ENCODE assay signal across 28 cellular contexts in genomic region chr1:110218739-110219138, GRCh38. TPM values are rescaled to one million over a fixed set of nuclear protein-coding genes. Genes with fewer than 3 reads are reported as not detected.
A peak's percentile ranks its signal among the peaks of the same experiment; 100 is the strongest.
DNase-seq lines count a peak whose midpoint lies in the region; ATAC-seq, FAIRE-seq and TF ChIP-seq lines count a peak whose summit lies in the region.
"Had no signal": no experiment of that assay in that cellular context is flagged by ENCODE, and none has a peak within 500 bp of the region (broad histone marks: within the 10 kb centered on the region; RNA-seq: fewer than 3 reads in every experiment).

No MANE protein-coding gene starts in this region.

- no peaks in the 10 kb centered on the region for H3K4me1 ChIP-seq in A549
- H3K4me1 ChIP-seq in HEK293 (ENCODE audit: control insufficient read depth, insufficient read depth, low read length) = peaks cover 4% of the 10 kb centered on the region
- H3K4me1 ChIP-seq in liver (ENCODE audit: control insufficient read depth in 4 of 4, insufficient read depth in 4 of 4, low read length in 3 of 4) = peaks cover 0 to 3% (median under 1%) of the 10 kb centered on the region in 4 donors
- H3K4me1 ChIP-seq: colonic mucosa had no signal

- CTCF ChIA-PET in A549 (lab: Yijun Ruan, JAX) = interaction anchor here (1.4 to 2.6 kb wide), 4 partner anchors 10 to 94 kb away, joined by 3 to 18 read pairs (median 5); no protein-coding TSS in a partner anchor
- CTCF ChIA-PET in HEK293 (lab: Yijun Ruan, JAX) = interaction anchor here (0.7 to 2.6 kb wide), 3 partner anchors 11 to 94 kb away, joined by 3 to 11 read pairs (median 10); no protein-coding TSS in a partner anchor

- H3K27me3 Mint-ChIP-seq in naive thymus-derived CD8-positive, alpha-beta T cell = no peaks in the 10 kb centered on the region
- H3K27me3 Mint-ChIP-seq: activated T-cell treated with anti-CD3 and anti-CD28 coated beads, Interleukin-2, amount 50 U/mL, for 24 hours; B cell; natural killer cell treated with Interleukin-12 subunit alpha and Interleukin-12 subunit beta and Interleukin-15 and Interleukin-18, amount 100 ng/mL, for 72 hours; stimulated activated naive CD8-positive, alpha-beta T cell treated with anti-CD3 and anti-CD28 coated beads, Interleukin-15, Interleukin-2, amounts not matched to agents 100 ng/mL and 50 ng/mL, for 24 hours; T-cell had no signal

- no peak overlapping the region for H3K4me2 ChIP-seq in A549

- ATAC-seq in A549 (no peak), GM21515 (IDR thresholded peaks at IDR 0.05; ENCODE audit: unreplicated experiment) (no peak), GM21381 (IDR thresholded peaks at IDR 0.05; ENCODE audit: unreplicated experiment) (no peak)
- ATAC-seq in naive thymus-derived CD8-positive, alpha-beta T cell = no peak
- ATAC-seq: natural killer cell treated with Interleukin-12 subunit alpha and Interleukin-12 subunit beta and Interleukin-15 and Interleukin-18, amount 100 ng/mL, for 72 hours; T-cell had no signal

- H3K9me3 ChIP-seq in A549 (no peaks in the 10 kb centered on the region), HEK293 (ENCODE audit: control insufficient read depth, insufficient read depth, low read depth, low read length) (no peaks in the 10 kb centered on the region), liver (ENCODE audit: control insufficient read depth in 4 of 4, low read length in 3 of 4) (no peaks in the 10 kb centered on the region)
- H3K9me3 ChIP-seq: ascending aorta, colonic mucosa, testis had no signal

- 87% methylated on average over 4 of the region's 4 CpGs for WGBS in A549 (ENCODE audit: missing lambda C conversion rate)
- WGBS in liver = 90% methylated on average over 4 of the region's 4 CpGs

- H3K9ac ChIP-seq in liver (ENCODE audit: low read depth in 1 of 2, low read length in 2 of 2) = no peak overlapping the region

- H3K4me3 ChIP-seq in A549 (no peak overlapping the region), HEK293 (ENCODE audit: low read depth, low read length) (no peak overlapping the region), liver (ENCODE audit: low read depth in 1 of 3, low read length in 3 of 3) (no peak overlapping the region)
- H3K4me3 ChIP-seq: ascending aorta, cardiac muscle cell, colonic mucosa, testis had no signal

- H3K4me1 Mint-ChIP-seq in naive thymus-derived CD8-positive, alpha-beta T cell = peaks cover 10 to 21% (median 15%) of the 10 kb centered on the region in 4 donors

- no peak for TF ChIP-seq POLR2A in A549 (IDR thresholded peaks at IDR 0.05; ENCODE audit: low read length)

- DNase-seq in A549 (ENCODE audit: low read depth in 1 of 2, low spot score in 1 of 2) (no peak), astrocyte of the hippocampus (ENCODE audit: low read depth, low spot score) (peak; percentile 44), mucosa of gallbladder (ENCODE audit: low spot score) (no peak)
- DNase-seq in naive thymus-derived CD8-positive, alpha-beta T cell = no peak
- DNase-seq: activated T-cell treated with anti-CD3 and anti-CD28 coated beads, Interleukin-2, amount 50 U/mL, for 24 hours; colonic mucosa; effector CD4-positive, alpha-beta T cell; HCEC 1CT; KBM-7; NCI-H1092 treated with DMSO at 0.1 percent for 48 hours; NCI-H187; NCI-H82; SIG-M5; stimulated activated CD4-positive, alpha-beta T cell treated with anti-CD3 and anti-CD28 coated beads, Interleukin-2, amount 100 ng/mL, for 24 hours; stimulated activated CD8-positive, alpha-beta memory T cell treated with anti-CD3 and anti-CD28 coated beads, Interleukin-4, amount 100 ng/mL, for 48 hours; T-cell; testis had no signal

- POLR2A ChIA-PET in A549 (lab: Yijun Ruan, JAX) (no interaction called here), HEK293 (lab: Yijun Ruan, JAX) (no interaction called here)
- POLR2A ChIA-PET in naive thymus-derived CD8-positive, alpha-beta T cell (lab: Charles Lee) = no interaction called here

- H3K27ac Mint-ChIP-seq in naive thymus-derived CD8-positive, alpha-beta T cell = no peak overlapping the region
- H3K27ac Mint-ChIP-seq: B cell; natural killer cell treated with Interleukin-12 subunit alpha and Interleukin-12 subunit beta and Interleukin-15 and Interleukin-18, amount 100 ng/mL, for 72 hours; stimulated activated naive CD8-positive, alpha-beta T cell treated with anti-CD3 and anti-CD28 coated beads, Interleukin-15, Interleukin-2, amounts not matched to agents 100 ng/mL and 50 ng/mL, for 24 hours; T-cell had no signal

- FAIRE-seq in A549 (lab: Jason Lieb, UNC) = no peak
- FAIRE-seq: islet of Langerhans had no signal

- TF ChIP-seq CTCF in A549 (IDR thresholded peaks at IDR 0.05) = no peak
- no peak for TF ChIP-seq CTCF in HEK293 (tag by site-specific recombination; IDR thresholded peaks at IDR 0.05)
- no peak for TF ChIP-seq CTCF in liver (IDR thresholded peaks at IDR 0.05; ENCODE audit: low read depth, low read length, missing input control)

- no peak for TF ChIP-seq RAD21 in A549 (conservative IDR thresholded peaks at IDR 0.05 in 1 of 2, IDR thresholded peaks at IDR 0.05 in 1 of 2)
- no peak for TF ChIP-seq RAD21 in liver (IDR thresholded peaks at IDR 0.05)

- H3K36me3 Mint-ChIP-seq in naive thymus-derived CD8-positive, alpha-beta T cell = peaks cover 0 to 11% (median 9%) of the 10 kb centered on the region in 3 donors
- H3K36me3 Mint-ChIP-seq: natural killer cell treated with Interleukin-12 subunit alpha and Interleukin-12 subunit beta and Interleukin-15 and Interleukin-18, amount 100 ng/mL, for 72 hours had no signal

- H3K9me3 Mint-ChIP-seq in naive thymus-derived CD8-positive, alpha-beta T cell = no peaks in the 10 kb centered on the region
- H3K9me3 Mint-ChIP-seq: activated T-cell treated with anti-CD3 and anti-CD28 coated beads, Interleukin-2, amount 50 U/mL, for 24 hours; natural killer cell treated with Interleukin-12 subunit alpha and Interleukin-12 subunit beta and Interleukin-15 and Interleukin-18, amount 100 ng/mL, for 72 hours; stimulated activated naive CD8-positive, alpha-beta T cell treated with anti-CD3 and anti-CD28 coated beads, Interleukin-15, Interleukin-2, amounts not matched to agents 100 ng/mL and 50 ng/mL, for 24 hours; T-cell had no signal

- no peak for TF ChIP-seq EP300 in A549 (IDR thresholded peaks at IDR 0.05)

- H3K36me3 ChIP-seq in HEK293 (ENCODE audit: control insufficient read depth in 2 of 2, insufficient read depth in 1 of 2, low read length in 2 of 2) (peaks cover 0 to 82% of the 10 kb centered on the region in 2 experiments; a peak in 1 of 3 replicates), liver (ENCODE audit: control insufficient read depth in 4 of 4, insufficient read depth in 3 of 4, low read depth in 1 of 4, low read length in 3 of 4) (no peaks in the 10 kb centered on the region)
- H3K36me3 ChIP-seq: cardiac muscle cell, colonic mucosa had no signal

- H3K27ac ChIP-seq in A549 (no peak overlapping the region), HEK293 (ENCODE audit: extremely low read depth, low read depth, low read length) (no peak overlapping the region), liver (ENCODE audit: low read depth in 1 of 2, low read length in 2 of 2) (no peak overlapping the region)
- H3K27ac ChIP-seq: ascending aorta, cardiac muscle cell, colonic mucosa, epithelial cell of prostate, testis had no signal

- H3K4me3 Mint-ChIP-seq in naive thymus-derived CD8-positive, alpha-beta T cell = no peak overlapping the region
- H3K4me3 Mint-ChIP-seq: activated T-cell treated with anti-CD3 and anti-CD28 coated beads, Interleukin-2, amount 50 U/mL, for 24 hours; B cell; natural killer cell treated with Interleukin-12 subunit alpha and Interleukin-12 subunit beta and Interleukin-15 and Interleukin-18, amount 100 ng/mL, for 72 hours; stimulated activated naive CD8-positive, alpha-beta T cell treated with anti-CD3 and anti-CD28 coated beads, Interleukin-15, Interleukin-2, amounts not matched to agents 100 ng/mL and 50 ng/mL, for 24 hours; T-cell had no signal

- no peaks in the 10 kb centered on the region for H3K27me3 ChIP-seq in liver (ENCODE audit: control insufficient read depth in 4 of 4, insufficient read depth in 4 of 4, low read length in 3 of 4)
- H3K27me3 ChIP-seq: ascending aorta, cardiac muscle cell, colonic mucosa, testis had no signal

TF ChIP-seq in liver, 16 proteins besides CTCF, POLR2A, EP300 and RAD21:
- TF ChIP-seq REST (IDR thresholded peaks at IDR 0.05) (peak; percentile 66), FOXA1 (IDR thresholded peaks at IDR 0.05) (no peak)
TF ChIP-seq in liver: peak in this region for 1.

RNA-seq across cellular contexts. Expression of gene KCNC4, which starts 8.6 kb away (rescaled TPM):
- polyA plus RNA-seq in A549 (2011; rRNA removed) (1.1 and 1.8 TPM in 2 replicates), A549 (2017; fragmentation: RNase III; extraction: RNeasy Plus Mini Kit Qiagen cat#74134 plus additional on column Dnase treatment) (2.2 to 2.4 TPM (median 2.2 TPM) in 3 replicates), liver (1 to 10 TPM in 1 of 2 donors, under 1 TPM in 1; 0.46 to 1.9 TPM)
- polyA plus RNA-seq in A549 (2012; cell fraction: cytosol; rRNA removed) = 2.6 and 4.0 TPM in 2 replicates
- polyA plus RNA-seq in A549 (2012; cell fraction: nucleus; rRNA removed) = 6.8 and 9.0 TPM in 2 replicates
- 3.5 and 3.6 TPM in 2 replicates for polyA minus RNA-seq in A549 (2011; rRNA and poly(A)+ RNA removed)
- total RNA-seq in liver (1 to 10 TPM; 1.0 to 2.5 TPM), mucosa of gallbladder (25.5 TPM)
- total RNA-seq in naive thymus-derived CD8-positive, alpha-beta T cell = 10 to 100 TPM; 11.9 to 12.7 TPM
- polyA plus RNA-seq in naive thymus-derived CD8-positive, alpha-beta T cell = 1 to 10 TPM in 2 of 3 donors, under 1 TPM in 1; 0.90 to 3.1 (median 1.9) TPM

Comparison
In these comparisons a context has a peak if more than half of its experiments do, and no peak if none do; other contexts are left out.
1. Of the 5 proteins assayed by ChIP-seq in both HEK293 and A549: peak only in HEK293: none; only in A549: none; in both: REST; in neither: 4.